ENCODE assay signal across 9 cellular contexts in the genomic region with DNA sequence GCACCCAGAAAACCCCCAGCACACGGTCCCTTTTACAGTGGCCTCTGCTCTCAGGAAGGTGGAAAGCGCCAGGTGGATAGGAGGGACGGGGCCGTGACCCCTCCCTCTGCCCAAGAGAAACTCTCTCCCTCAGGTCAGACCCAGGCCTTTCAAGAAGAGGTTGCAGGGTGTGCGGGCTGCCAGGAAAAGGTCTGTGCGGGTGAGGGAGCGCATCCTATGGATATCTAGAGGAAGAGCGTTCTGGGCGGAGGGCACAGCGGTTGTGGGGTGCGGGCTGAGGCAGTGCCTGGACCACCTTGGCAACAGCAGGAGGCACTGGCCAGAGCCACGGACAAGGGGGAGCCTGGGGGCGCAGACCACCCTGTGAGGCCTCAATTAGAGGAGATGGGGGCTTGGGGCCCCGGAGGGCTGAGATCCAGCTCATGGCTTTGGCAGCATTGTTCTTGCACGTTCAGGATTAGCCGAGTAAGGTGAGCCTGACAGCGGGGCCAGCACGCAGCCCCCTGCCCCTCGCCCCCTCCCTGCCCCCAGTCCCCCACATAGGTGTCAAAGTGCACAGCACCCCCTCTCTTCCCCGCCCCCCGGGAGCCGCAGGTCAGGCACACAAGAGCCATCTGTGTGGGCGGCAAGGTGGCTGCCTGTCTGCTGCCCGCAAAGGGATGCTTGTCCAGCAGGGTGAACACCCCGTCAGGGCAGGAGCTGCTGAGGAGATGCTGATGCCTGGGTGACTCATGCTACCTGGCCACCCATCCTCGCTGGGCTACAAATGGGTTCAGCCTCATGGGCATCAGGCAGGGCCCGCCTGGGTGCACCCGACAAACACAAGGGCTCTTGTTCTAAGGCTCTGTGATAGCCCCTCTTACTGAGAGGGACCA.
A peak's percentile ranks its signal among the peaks of the same experiment; 100 is the strongest.
DNase-seq lines count a peak whose midpoint lies in the region; ATAC-seq and TF ChIP-seq lines count a peak whose summit lies in the region.
"Had no signal": no experiment of that assay in that cellular context is flagged by ENCODE, and none has a peak within 500 bp of the region (broad histone marks: within the 10 kb centered on the region; RNA-seq: fewer than 3 reads in every experiment).

No MANE protein-coding gene starts in this region.

- no peak overlapping the region for H3K27ac Mint-ChIP-seq in GM23338
- no peak overlapping the region for H3K27ac Mint-ChIP-seq in activated T-cell treated with anti-CD3 and anti-CD28 coated beads, Interleukin-2, amount 50 U/mL, for 72 hours

- no peaks in the 10 kb centered on the region for H3F3A ChIP-seq in GM23338 (replicated peaks; ENCODE audit: low read depth)

- DNase-seq in GM23338 (ENCODE audit: low spot score) (peak; percentile 47), right cardiac atrium (peak; percentile 15 to 55 (median 50)), posterior vena cava (ENCODE audit: low spot score) (peak; percentile 66), OCI-M1 (lab: John Stamatoyannopoulos, UW) (no peak), Ammon's horn (ENCODE audit: low spot score) (no peak), NCI-H2107 treated with DMSO at 0.1 percent for 48 hours (lab: John Stamatoyannopoulos, UW; ENCODE audit: unreplicated experiment) (no peak)
- no peak for DNase-seq in activated T-cell treated with anti-CD3 and anti-CD28 coated beads, Interleukin-2, amount 50 U/mL, for 72 hours
- DNase-seq: NCI-H226 had no signal

- no peaks in the 10 kb centered on the region for H3K36me3 ChIP-seq in GM23338 (ENCODE audit: insufficient read depth)

- peak overlapping the region; percentile 66; the same call in 2 of the 3 replicates for H3K4me3 Mint-ChIP-seq in GM23338
- peak overlapping the region; percentile 82 to 85 for H3K4me3 Mint-ChIP-seq in activated T-cell treated with anti-CD3 and anti-CD28 coated beads, Interleukin-2, amount 50 U/mL, for 72 hours

- H3K27ac ChIP-seq in GM23338 (ENCODE audit: low read depth): no peak overlapping the region
- H3K27ac ChIP-seq in right cardiac atrium (ENCODE audit: low read length): no peak overlapping the region

- H3K27me3 Mint-ChIP-seq in GM23338 (ENCODE audit: insufficient read depth, low read depth, poor library complexity): peaks cover 59% of the 10 kb centered on the region
- H3K27me3 Mint-ChIP-seq in activated T-cell treated with anti-CD3 and anti-CD28 coated beads, Interleukin-2, amount 50 U/mL, for 72 hours (ENCODE audit: low read depth): no peaks in the 10 kb centered on the region

- no peaks in the 10 kb centered on the region for H3K9me2 ChIP-seq in GM23338 (ENCODE audit: insufficient read depth)

- H3K4me3 ChIP-seq in GM23338: peak overlapping the region; percentile 53; the same call in 1 of the 2 replicates
- no peak overlapping the region for H3K4me3 ChIP-seq in right cardiac atrium (ENCODE audit: low read length)

- WGBS in right cardiac atrium: 94% methylated on average over 28 of the region's 28 CpGs

- no peak for TF ChIP-seq CTCF in GM23338 (conservative IDR thresholded peaks at IDR 0.05; ENCODE audit: low read depth in 2 of 2)

- no peaks in the 10 kb centered on the region for H4K20me1 ChIP-seq in GM23338 (replicated peaks; ENCODE audit: insufficient read depth)

- H3K9me3 Mint-ChIP-seq in GM23338: no peaks in the 10 kb centered on the region
- H3K9me3 Mint-ChIP-seq in activated T-cell treated with anti-CD3 and anti-CD28 coated beads, Interleukin-2, amount 50 U/mL, for 72 hours: no peaks in the 10 kb centered on the region

- no peaks in the 10 kb centered on the region; the same call in 2 of the 3 replicates for H3K36me3 Mint-ChIP-seq in GM23338 (ENCODE audit: low read depth)
- no peaks in the 10 kb centered on the region for H3K36me3 Mint-ChIP-seq in activated T-cell treated with anti-CD3 and anti-CD28 coated beads, Interleukin-2, amount 50 U/mL, for 72 hours (ENCODE audit: insufficient read depth in 2 of 2)

- H3K79me2 ChIP-seq in GM23338 (replicated peaks; ENCODE audit: insufficient read depth): no peaks in the 10 kb centered on the region

- no peaks in the 10 kb centered on the region for H3K9me3 ChIP-seq in right cardiac atrium (ENCODE audit: control insufficient read depth, low read length)

- H2AFZ ChIP-seq in GM23338: peak overlapping the region; percentile 97

- ATAC-seq in GM23338 (peak; percentile 15), right cardiac atrium (no peak), GM18502 (IDR thresholded peaks at IDR 0.05; ENCODE audit: poor library complexity, unreplicated experiment) (no peak)
- ATAC-seq in activated T-cell treated with anti-CD3 and anti-CD28 coated beads, Interleukin-2, amount 50 U/mL, for 72 hours (replicated peaks in 1 of 2): no peak

- H3K27me3 ChIP-seq in GM23338 (ENCODE audit: insufficient read depth): peaks cover 37% of the 10 kb centered on the region
- no peaks in the 10 kb centered on the region for H3K27me3 ChIP-seq in right cardiac atrium (ENCODE audit: control insufficient read depth, insufficient read depth)

- peaks cover 18% of the 10 kb centered on the region for H3K4me1 Mint-ChIP-seq in GM23338
- peaks cover 5% of the 10 kb centered on the region for H3K4me1 Mint-ChIP-seq in activated T-cell treated with anti-CD3 and anti-CD28 coated beads, Interleukin-2, amount 50 U/mL, for 72 hours (ENCODE audit: low read depth)

- intact Hi-C loops in right cardiac atrium (cut with DNase I) (no loop called here), posterior vena cava (cut with DNase I) (no loop called here)

- peak overlapping the region; percentile 77 for H3K4me2 ChIP-seq in GM23338

- H3K4me1 ChIP-seq in GM23338 (ENCODE audit: insufficient read depth): peaks cover 8% of the 10 kb centered on the region
- no peaks in the 10 kb centered on the region for H3K4me1 ChIP-seq in right cardiac atrium (ENCODE audit: control insufficient read depth, insufficient read depth, low read length)

TF ChIP-seq in GM23338, 12 proteins besides CTCF, POLR2A, EP300 and RAD21:
- TF ChIP-seq, protein P1, sequence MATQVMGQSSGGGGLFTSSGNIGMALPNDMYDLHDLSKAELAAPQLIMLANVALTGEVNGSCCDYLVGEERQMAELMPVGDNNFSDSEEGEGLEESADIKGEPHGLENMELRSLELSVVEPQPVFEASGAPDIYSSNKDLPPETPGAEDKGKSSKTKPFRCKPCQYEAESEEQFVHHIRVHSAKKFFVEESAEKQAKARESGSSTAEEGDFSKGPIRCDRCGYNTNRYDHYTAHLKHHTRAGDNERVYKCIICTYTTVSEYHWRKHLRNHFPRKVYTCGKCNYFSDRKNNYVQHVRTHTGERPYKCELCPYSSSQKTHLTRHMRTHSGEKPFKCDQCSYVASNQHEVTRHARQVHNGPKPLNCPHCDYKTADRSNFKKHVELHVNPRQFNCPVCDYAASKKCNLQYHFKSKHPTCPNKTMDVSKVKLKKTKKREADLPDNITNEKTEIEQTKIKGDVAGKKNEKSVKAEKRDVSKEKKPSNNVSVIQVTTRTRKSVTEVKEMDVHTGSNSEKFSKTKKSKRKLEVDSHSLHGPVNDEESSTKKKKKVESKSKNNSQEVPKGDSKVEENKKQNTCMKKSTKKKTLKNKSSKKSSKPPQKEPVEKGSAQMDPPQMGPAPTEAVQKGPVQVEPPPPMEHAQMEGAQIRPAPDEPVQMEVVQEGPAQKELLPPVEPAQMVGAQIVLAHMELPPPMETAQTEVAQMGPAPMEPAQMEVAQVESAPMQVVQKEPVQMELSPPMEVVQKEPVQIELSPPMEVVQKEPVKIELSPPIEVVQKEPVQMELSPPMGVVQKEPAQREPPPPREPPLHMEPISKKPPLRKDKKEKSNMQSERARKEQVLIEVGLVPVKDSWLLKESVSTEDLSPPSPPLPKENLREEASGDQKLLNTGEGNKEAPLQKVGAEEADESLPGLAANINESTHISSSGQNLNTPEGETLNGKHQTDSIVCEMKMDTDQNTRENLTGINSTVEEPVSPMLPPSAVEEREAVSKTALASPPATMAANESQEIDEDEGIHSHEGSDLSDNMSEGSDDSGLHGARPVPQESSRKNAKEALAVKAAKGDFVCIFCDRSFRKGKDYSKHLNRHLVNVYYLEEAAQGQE (IDR thresholded peaks at IDR 0.05; ENCODE audit: unreplicated experiment): no peak
- no peak for TF ChIP-seq ZNF114 (CRISPR knock-in tag; IDR thresholded peaks at IDR 0.05)

Comparison
In these comparisons a context has a peak if more than half of its experiments do, and no peak if none do; other contexts are left out.
1. DNase-seq: peak in GM23338 (single experiment), right cardiac atrium (3 of 3) and posterior vena cava (single experiment); none in activated T-cell treated with anti-CD3 and anti-CD28 coated beads, Interleukin-2, amount 50 U/mL, for 72 hours (0 of 2), OCI-M1 (single experiment), Ammon's horn (single experiment) and NCI-H2107 treated with DMSO at 0.1 percent for 48 hours (single experiment).